16 cellular contexts compared by ENCODE assay signal in genomic region chr12:25653487-25654175, GRCh38.
A peak's percentile ranks its signal among the peaks of the same experiment; 100 is the strongest.
DNase-seq lines count a peak whose midpoint lies in the region; ATAC-seq and TF ChIP-seq lines count a peak whose summit lies in the region.
"Had no signal": no experiment of that assay in that cellular context is flagged by ENCODE, and none has a peak within 500 bp of the region (broad histone marks: within the 10 kb centered on the region; RNA-seq: fewer than 3 reads in every experiment).

No MANE protein-coding gene starts in this region.

- H3K4me1 ChIP-seq in Loucy (ENCODE audit: insufficient read depth, low read length, poor library complexity, severe bottlenecking), result peaks cover 14% of the 10 kb centered on the region
- H3K4me1 ChIP-seq in Peyer's patch, result no peaks in the 10 kb centered on the region

- CTCF ChIA-PET in Calu3 (lab: Charles Lee), result no interaction called here

- H3K9me2 ChIP-seq in Loucy (replicated peaks; ENCODE audit: low read depth, low read length), result no peaks in the 10 kb centered on the region

- no peaks in the 10 kb centered on the region for H3K9me3 ChIP-seq in Loucy (ENCODE audit: insufficient read depth, low read depth, low read length)
- H3K9me3 ChIP-seq in Peyer's patch, result no peaks in the 10 kb centered on the region

- no peaks in the 10 kb centered on the region for H3F3A ChIP-seq in Loucy (ENCODE audit: low read depth)

- H3K27ac ChIP-seq in cingulate gyrus (ENCODE audit: low read depth, low read length) (peak overlapping the region; percentile 14), Peyer's patch (no peak overlapping the region)
- H3K27ac ChIP-seq: brain microvascular endothelial cell had no signal

- H3K27me3 ChIP-seq in Loucy (ENCODE audit: insufficient read depth, low read length, poor library complexity, severe bottlenecking) (no peaks in the 10 kb centered on the region), Peyer's patch (no peaks in the 10 kb centered on the region)
- H3K27me3 ChIP-seq: brain microvascular endothelial cell had no signal

- H2AFZ ChIP-seq in Loucy (ENCODE audit: low read length), result no peak overlapping the region

- no peak overlapping the region for H3K9ac ChIP-seq in Loucy (ENCODE audit: low read depth, low read length, poor library complexity, severe bottlenecking)

- H3K4me3 ChIP-seq in Loucy (ENCODE audit: low read length, poor library complexity, severe bottlenecking) (no peak overlapping the region), Peyer's patch (no peak overlapping the region)

- ATAC-seq in HG03469 (IDR thresholded peaks at IDR 0.05; ENCODE audit: unreplicated experiment), result no peak
- ATAC-seq: activated T-helper 17 cell treated with anti-CD3 and anti-CD28 coated beads, Interleukin-2, amount 50 U/mL, for 72 hours; HCT116 had no signal

- TF ChIP-seq CTCF in Loucy (conservative IDR thresholded peaks at IDR 0.05; ENCODE audit: low read length) (no peak), Calu3 (IDR thresholded peaks at IDR 0.05; ENCODE audit: unreplicated experiment) (no peak), Peyer's patch (IDR thresholded peaks at IDR 0.05) (no peak)

- TF ChIP-seq POLR2A in Peyer's patch (IDR thresholded peaks at IDR 0.05), result no peak

- no peaks in the 10 kb centered on the region for H4K20me1 ChIP-seq in Loucy (ENCODE audit: insufficient read depth, low read length, poor library complexity, severe bottlenecking)

- H3K4me3 Mint-ChIP-seq in Calu3 (ENCODE audit: low read depth, unreplicated experiment), result no peak overlapping the region
- H3K4me3 Mint-ChIP-seq: activated CD4-positive, alpha-beta T cell treated with anti-CD3 and anti-CD28 coated beads, Interleukin-2, amount 10 ng/mL, durations not matched to agents 7 days and 5 days; activated T-helper 17 cell treated with anti-CD3 and anti-CD28 coated beads, Interleukin-2, amount 50 U/mL, for 72 hours; CD4-positive, alpha-beta memory T cell; endodermal cell; nephron progenitor cell; T-helper 1 cell treated with Interleukin-12 subunit alpha and Interleukin-12 subunit beta and Interleukin-4 antibody, amounts not matched to agents 30 μg/mL and 1 μg/mL, for 36 hours had no signal

- no peak overlapping the region for H3K27ac Mint-ChIP-seq in Calu3 (ENCODE audit: unreplicated experiment)
- H3K27ac Mint-ChIP-seq: activated CD4-positive, alpha-beta T cell treated with anti-CD3 and anti-CD28 coated beads, Interleukin-2, amount 10 ng/mL, durations not matched to agents 7 days and 5 days; activated T-helper 17 cell treated with anti-CD3 and anti-CD28 coated beads, Interleukin-2, amount 50 U/mL, for 72 hours; CD4-positive, alpha-beta memory T cell; endodermal cell; nephron progenitor cell; T-helper 1 cell treated with Interleukin-12 subunit alpha and Interleukin-12 subunit beta and Interleukin-4 antibody, amounts not matched to agents 30 μg/mL and 1 μg/mL, for 36 hours had no signal

- H3K4me2 ChIP-seq in Loucy (ENCODE audit: low read depth, low read length, poor library complexity, severe bottlenecking), result peak overlapping the region; percentile 19

- no peaks in the 10 kb centered on the region for H3K9me3 Mint-ChIP-seq in Calu3 (ENCODE audit: low read depth, unreplicated experiment)
- H3K9me3 Mint-ChIP-seq: activated T-helper 17 cell treated with anti-CD3 and anti-CD28 coated beads, Interleukin-2, amount 50 U/mL, for 72 hours; endodermal cell; nephron progenitor cell; T-helper 1 cell treated with Interleukin-12 subunit alpha and Interleukin-12 subunit beta and Interleukin-4 antibody, amounts not matched to agents 30 μg/mL and 1 μg/mL, for 36 hours had no signal

- no peaks in the 10 kb centered on the region for H3K4me1 Mint-ChIP-seq in Calu3 (ENCODE audit: low read depth, unreplicated experiment)
- H3K4me1 Mint-ChIP-seq: activated T-helper 17 cell treated with anti-CD3 and anti-CD28 coated beads, Interleukin-2, amount 50 U/mL, for 72 hours had no signal

- no peaks in the 10 kb centered on the region for H3K36me3 ChIP-seq in Loucy (ENCODE audit: insufficient read depth, low read length)
- H3K36me3 ChIP-seq in Peyer's patch, result no peaks in the 10 kb centered on the region
- H3K36me3 ChIP-seq: brain microvascular endothelial cell had no signal

- no peaks in the 10 kb centered on the region for H3K79me2 ChIP-seq in Loucy (ENCODE audit: insufficient read depth, low read length)

- H3K36me3 Mint-ChIP-seq in Calu3 (ENCODE audit: insufficient read depth, unreplicated experiment), result no peaks in the 10 kb centered on the region
- H3K36me3 Mint-ChIP-seq: CD4-positive, alpha-beta memory T cell had no signal

- BruUV-seq in Calu3 (replicated peaks; lab: Mats Ljungman, UMichigan), result no TSS peak

- intact Hi-C loops in Calu3 (cut with micrococcal nuclease; ENCODE audit: unreplicated experiment), result no loop called here

- no peaks in the 10 kb centered on the region for H3K27me3 Mint-ChIP-seq in Calu3 (ENCODE audit: unreplicated experiment)
- H3K27me3 Mint-ChIP-seq: activated CD4-positive, alpha-beta T cell treated with anti-CD3 and anti-CD28 coated beads, Interleukin-2, amount 10 ng/mL, durations not matched to agents 7 days and 5 days had no signal

- DNase-seq in Daoy (ENCODE audit: low read depth), result peak; percentile 27
- peak; percentile 57 for DNase-seq in pons (ENCODE audit: low spot score)
- no peak for DNase-seq in Calu3
- DNase-seq in GM19240 (ENCODE audit: insufficient read length, low spot score), result no peak
- no peak for DNase-seq in Peyer's patch
- DNase-seq: activated CD4-positive, alpha-beta T cell treated with anti-CD3 and anti-CD28 coated beads, Interleukin-2, amount 10 ng/mL, durations not matched to agents 7 days and 5 days; brain microvascular endothelial cell; CD4-positive, alpha-beta memory T cell; endodermal cell; nephron progenitor cell had no signal

Comparison
In these comparisons a context has a peak if more than half of its experiments do, and no peak if none do; other contexts are left out.
1. DNase-seq: peak in Daoy (single experiment) and pons (single experiment); none in Calu3 (single experiment), GM19240 (single experiment) and Peyer's patch (0 of 3).